Comparison of ENCODE assay signal across 20 cellular contexts in the genomic region with DNA sequence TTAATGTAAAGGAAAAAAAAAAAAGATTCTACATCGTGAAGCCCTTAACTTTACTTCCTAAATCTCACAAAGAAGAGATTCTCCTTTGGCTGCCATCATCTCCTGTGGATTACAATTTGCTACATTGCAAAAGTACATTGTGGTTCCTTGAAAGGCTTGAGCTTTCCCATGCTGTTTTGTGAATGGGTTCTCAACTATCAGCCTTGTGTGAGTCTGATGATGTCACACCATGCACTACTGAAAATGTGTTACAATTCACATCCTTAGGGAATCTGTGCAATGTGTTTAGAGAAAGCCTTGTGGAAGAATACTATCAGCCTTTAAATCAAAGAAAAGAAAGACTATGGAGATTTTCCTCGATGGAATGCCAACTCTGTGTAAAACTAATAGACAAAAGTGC.
A peak's percentile ranks its signal among the peaks of the same experiment; 100 is the strongest.
DNase-seq lines count a peak whose midpoint lies in the region; ATAC-seq, FAIRE-seq and TF ChIP-seq lines count a peak whose summit lies in the region.
"Had no signal": no experiment of that assay in that cellular context is flagged by ENCODE, and none has a peak within 500 bp of the region (broad histone marks: within the 10 kb centered on the region; RNA-seq: fewer than 3 reads in every experiment).

No MANE protein-coding gene starts in this region.

- DNase-seq in NCI-H82 (lab: John Stamatoyannopoulos, UW) (peak; percentile 25), NCI-H82 treated with DMSO at 0.1 percent for 48 hours (lab: John Stamatoyannopoulos, UW; ENCODE audit: unreplicated experiment) (no peak), amniotic epithelial cell (ENCODE audit: low read depth) (peak; percentile 16), iris pigment epithelial cell (ENCODE audit: low read depth) (peak; percentile 11), smooth muscle cell (lab: John Stamatoyannopoulos, UW; ENCODE audit: unreplicated experiment) (no peak), frontal cortex (ENCODE audit: low spot score in 2 of 2) (no peak), SHP77 (lab: John Stamatoyannopoulos, UW) (no peak), right lobe of liver (no peak)
- DNase-seq: C1 segment of cervical spinal cord, DMS79 treated with DMSO at 0.1 percent for 48 hours, KBM-7, NCI-H1436, NCI-H2081 treated with DMSO at 0.1 percent for 48 hours, NCI-H774, Right ventricle myocardium superior, SK-N-SH had no signal

- WGBS in smooth muscle cell (ENCODE audit: low lambda C conversion rate): 46% methylated on average over 2 of the region's 2 CpGs
- WGBS in right lobe of liver (ENCODE audit: insufficient coverage, low coverage, low lambda C conversion rate, missing lambda C conversion rate): 29% methylated on average over 2 of the region's 2 CpGs

- no peak overlapping the region for H2AFZ ChIP-seq in smooth muscle cell (ENCODE audit: low read depth)

- peak overlapping the region; percentile 56 for H3K4me2 ChIP-seq in smooth muscle cell
- H3K4me2 ChIP-seq: SK-N-SH had no signal

- H3K9ac ChIP-seq in smooth muscle cell (ENCODE audit: low read depth): no peak overlapping the region
- H3K9ac ChIP-seq: SK-N-SH had no signal

- no peaks in the 10 kb centered on the region for H3K79me2 ChIP-seq in smooth muscle cell (ENCODE audit: low read depth)

- no peaks in the 10 kb centered on the region for H3K36me3 ChIP-seq in smooth muscle cell (ENCODE audit: low read depth)
- no peaks in the 10 kb centered on the region for H3K36me3 ChIP-seq in right lobe of liver

- H3F3A ChIP-seq in smooth muscle cell (ENCODE audit: low read depth): no peaks in the 10 kb centered on the region

- no peaks in the 10 kb centered on the region for H3K9me3 ChIP-seq in smooth muscle cell (replicated peaks; ENCODE audit: low read depth)
- no peaks in the 10 kb centered on the region for H3K9me3 ChIP-seq in right lobe of liver
- H3K9me3 ChIP-seq: SK-N-SH had no signal

- H3K27ac ChIP-seq in smooth muscle cell (ENCODE audit: low read depth) (peak overlapping the region; percentile 0), right lobe of liver (no peak overlapping the region)
- H3K27ac ChIP-seq: HL-60 had no signal

- intact Hi-C loops in right lobe of liver (cut with DNase I): no loop called here

- H3K27me3 ChIP-seq in smooth muscle cell (ENCODE audit: low read depth) (no peaks in the 10 kb centered on the region), right lobe of liver (no peaks in the 10 kb centered on the region)

- ATAC-seq in right lobe of liver: no peak

- H3K4me1 ChIP-seq in smooth muscle cell (ENCODE audit: low read depth) (peaks cover 10% of the 10 kb centered on the region), right lobe of liver (no peaks in the 10 kb centered on the region)

- FAIRE-seq in frontal cortex (lab: Jason Lieb, UNC): no peak
- FAIRE-seq: A204.1, HTR-8/SVneo, RCC 7860 had no signal

- H3K4me3 ChIP-seq in smooth muscle cell (no peak overlapping the region), right lobe of liver (no peak overlapping the region)

- H4K20me1 ChIP-seq in smooth muscle cell (ENCODE audit: low read depth): no peaks in the 10 kb centered on the region

- TF ChIP-seq CTCF in smooth muscle cell (IDR thresholded peaks at IDR 0.05; ENCODE audit: borderline replicate concordance, insufficient read depth, poor library complexity, severe bottlenecking) (no peak), right lobe of liver (IDR thresholded peaks at IDR 0.05) (no peak)

- TF ChIP-seq POLR2A in right lobe of liver (IDR thresholded peaks at IDR 0.05): no peak

Comparison
In these comparisons a context has a peak if more than half of its experiments do, and no peak if none do; other contexts are left out.
1. DNase-seq: peak in NCI-H82 (single experiment), amniotic epithelial cell (single experiment) and iris pigment epithelial cell (single experiment); none in NCI-H82 treated with DMSO at 0.1 percent for 48 hours (single experiment), smooth muscle cell (single experiment), frontal cortex (0 of 2), SHP77 (0 of 2) and right lobe of liver (0 of 3).